Comparison of ENCODE assay signal across 6 cellular contexts in the genomic region with DNA sequence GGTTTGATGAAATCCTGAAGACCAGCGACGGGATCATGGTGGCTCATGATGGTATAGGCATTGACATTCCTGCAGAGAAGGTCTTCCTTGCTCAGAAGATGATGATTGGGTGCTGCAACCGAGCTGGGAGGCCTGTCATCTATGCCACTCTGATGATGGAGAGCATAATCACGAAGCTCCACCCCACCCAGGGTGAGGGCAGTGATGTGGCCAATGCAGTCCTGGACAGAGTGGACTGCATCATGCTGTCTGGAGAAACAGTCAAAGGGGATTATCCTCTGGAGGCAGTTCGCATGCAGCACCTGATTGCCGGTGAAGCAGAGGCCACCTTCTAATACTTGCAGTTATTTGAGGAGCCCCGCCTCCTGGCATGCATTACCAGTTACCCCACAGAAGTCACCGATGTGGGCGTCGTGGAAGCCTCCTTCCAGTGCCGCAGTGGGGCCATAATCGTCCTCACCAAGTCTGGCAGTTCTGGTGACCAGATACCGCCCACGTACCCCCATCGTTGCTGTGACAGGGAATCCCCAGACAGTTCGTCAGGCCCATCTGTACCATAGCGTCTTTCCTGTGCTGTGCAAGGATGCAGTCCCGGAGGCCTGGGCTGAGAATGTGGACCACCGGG.
"Had no signal": no experiment of that assay in that cellular context is flagged by ENCODE, and none has a peak within 500 bp of the region (broad histone marks: within the 10 kb centered on the region; RNA-seq: fewer than 3 reads in every experiment).

No MANE protein-coding gene starts in this region.

- DNase-seq: IMR-90, KBM-7 had no signal

- H3K4me3 Mint-ChIP-seq: IgD-negative memory B cell had no signal

- H3K4me1 Mint-ChIP-seq: IgD-negative memory B cell had no signal

- H3K36me3 Mint-ChIP-seq: IgD-negative memory B cell had no signal

- ATAC-seq: HepG2, K562 had no signal

- H3K27ac ChIP-seq: HL-60 had no signal

- H3K4me3 ChIP-seq: K562 had no signal

- H3K27ac Mint-ChIP-seq: IgD-negative memory B cell had no signal
